In the genomic region with DNA sequence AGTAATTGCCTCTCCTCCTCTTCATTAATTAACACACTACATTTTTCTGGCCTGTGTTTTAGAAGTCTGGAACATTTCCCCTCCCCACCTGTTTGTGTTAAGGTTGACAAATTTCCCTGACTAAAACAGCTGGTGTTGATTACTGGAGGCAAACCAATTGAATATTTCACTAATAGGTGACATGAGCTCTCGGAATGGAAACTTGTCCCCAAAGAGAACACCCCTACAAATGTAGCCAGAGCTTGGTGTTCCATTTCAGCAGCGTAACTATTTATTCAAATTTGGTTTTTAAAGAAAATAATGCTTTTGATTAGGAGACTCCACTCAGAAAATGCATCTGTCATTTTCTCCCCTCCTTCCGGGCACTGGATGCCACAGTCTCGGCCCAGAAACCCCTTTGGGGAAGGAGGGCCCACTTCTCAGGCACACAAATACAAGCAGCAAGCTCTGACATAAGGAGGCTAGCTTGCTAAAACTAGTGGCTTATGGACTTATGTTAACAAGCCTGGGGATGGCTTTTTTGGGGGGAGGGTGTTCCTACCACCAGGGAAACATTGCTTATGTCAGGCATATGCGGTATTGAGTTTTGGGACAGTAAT, we compare ENCODE assay signal across 9 cellular contexts. TPM values are rescaled to one million over a fixed set of nuclear protein-coding genes. Genes with fewer than 3 reads are reported as not detected.
DNase-seq lines count a peak whose midpoint lies in the region; ATAC-seq and TF ChIP-seq lines count a peak whose summit lies in the region.
"Had no signal": no experiment of that assay in that cellular context is flagged by ENCODE, and none has a peak within 500 bp of the region (broad histone marks: within the 10 kb centered on the region; RNA-seq: fewer than 3 reads in every experiment).

No MANE protein-coding gene starts in this region.

- CTCF ChIA-PET in CD4-positive, alpha-beta T cell (lab: Charles Lee), result no interaction called here
- CTCF ChIA-PET in activated CD4-positive, alpha-beta T cell treated with anti-CD3 and anti-CD28 coated beads, Interleukin-2, amount 10 ng/mL, durations not matched to agents 7 days and 5 days (lab: Charles Lee), result interaction anchor here (1.4 kb wide), 1 partner anchor 9 kb away, joined by 4 read pairs; no protein-coding TSS in a partner anchor

- peak overlapping the region; percentile 70 for H3K4me3 Mint-ChIP-seq in CD4-positive, alpha-beta T cell
- no peak overlapping the region for H3K4me3 Mint-ChIP-seq in activated CD4-positive, alpha-beta T cell treated with anti-CD3 and anti-CD28 coated beads, Interleukin-2, amount 10 ng/mL, durations not matched to agents 24 days and 14 days
- H3K4me3 Mint-ChIP-seq in activated CD4-positive, alpha-beta T cell treated with anti-CD3 and anti-CD28 coated beads, Interleukin-2, amount 10 ng/mL, durations not matched to agents 7 days and 5 days, result no peak overlapping the region

- H3K27me3 ChIP-seq in CD4-positive, alpha-beta T cell (ENCODE audit: control insufficient read depth, insufficient read depth, low read length), result peaks cover 66% of the 10 kb centered on the region
- no peaks in the 10 kb centered on the region for H3K27me3 ChIP-seq in SJCRH30

- intact Hi-C loops in CD4-positive, alpha-beta T cell (cut with DNase I, micrococcal nuclease), result no loop called here
- intact Hi-C loops in activated CD4-positive, alpha-beta T cell treated with anti-CD3 and anti-CD28 coated beads, Interleukin-2, amount 10 ng/mL, durations not matched to agents 24 days and 14 days (cut with micrococcal nuclease), result no loop called here

- no peaks in the 10 kb centered on the region for H3K36me3 ChIP-seq in SJCRH30

- no peak for DNase-seq in CD4-positive, alpha-beta T cell
- DNase-seq in SJCRH30 (peak in 1 of 2 experiments; percentile 52), foreskin fibroblast (no peak), retinal pigment epithelial cell (ENCODE audit: low read depth) (no peak), NCI-H187 treated with DMSO at 0.1 percent for 48 hours (lab: John Stamatoyannopoulos, UW) (no peak)
- DNase-seq in activated CD4-positive, alpha-beta T cell treated with anti-CD3 and anti-CD28 coated beads, Interleukin-2, amount 10 ng/mL, durations not matched to agents 24 days and 14 days, result no peak
- DNase-seq in activated CD4-positive, alpha-beta T cell treated with anti-CD3 and anti-CD28 coated beads, Interleukin-2, amount 10 ng/mL, durations not matched to agents 7 days and 5 days, result no peak

- H3K27ac ChIP-seq in CD4-positive, alpha-beta T cell (ENCODE audit: low read depth, low read length), result no peak overlapping the region
- peak overlapping the region; percentile 80 for H3K27ac ChIP-seq in SJCRH30
- H3K27ac ChIP-seq: KMS-11 had no signal

- POLR2A ChIA-PET in CD4-positive, alpha-beta T cell (lab: Charles Lee), result no interaction called here
- POLR2A ChIA-PET in activated CD4-positive, alpha-beta T cell treated with anti-CD3 and anti-CD28 coated beads, Interleukin-2, amount 10 ng/mL, durations not matched to agents 7 days and 5 days (lab: Charles Lee), result no interaction called here

- H3K9me3 ChIP-seq in CD4-positive, alpha-beta T cell (ENCODE audit: control insufficient read depth, low read length), result no peaks in the 10 kb centered on the region
- no peaks in the 10 kb centered on the region for H3K9me3 ChIP-seq in SJCRH30 (replicated peaks)

- H3K9me3 Mint-ChIP-seq in CD4-positive, alpha-beta T cell, result no peaks in the 10 kb centered on the region
- H3K9me3 Mint-ChIP-seq in activated CD4-positive, alpha-beta T cell treated with anti-CD3 and anti-CD28 coated beads, Interleukin-2, amount 10 ng/mL, durations not matched to agents 24 days and 14 days, result no peaks in the 10 kb centered on the region
- no peaks in the 10 kb centered on the region for H3K9me3 Mint-ChIP-seq in activated CD4-positive, alpha-beta T cell treated with anti-CD3 and anti-CD28 coated beads, Interleukin-2, amount 10 ng/mL, durations not matched to agents 7 days and 5 days

- ATAC-seq in CD4-positive, alpha-beta T cell (ENCODE audit: poor library complexity), result no peak
- no peak for ATAC-seq in GM18505 (IDR thresholded peaks at IDR 0.05; ENCODE audit: unreplicated experiment)

- no peaks in the 10 kb centered on the region for H3K36me3 Mint-ChIP-seq in CD4-positive, alpha-beta T cell (ENCODE audit: low read depth)
- peaks cover 1% of the 10 kb centered on the region for H3K36me3 Mint-ChIP-seq in activated CD4-positive, alpha-beta T cell treated with anti-CD3 and anti-CD28 coated beads, Interleukin-2, amount 10 ng/mL, durations not matched to agents 24 days and 14 days (ENCODE audit: low read depth)
- no peaks in the 10 kb centered on the region for H3K36me3 Mint-ChIP-seq in activated CD4-positive, alpha-beta T cell treated with anti-CD3 and anti-CD28 coated beads, Interleukin-2, amount 10 ng/mL, durations not matched to agents 7 days and 5 days (ENCODE audit: low read depth)

- H3K4me3 ChIP-seq in SJCRH30 (peak overlapping the region; percentile 85), foreskin fibroblast (ENCODE audit: low read depth in 1 of 2, low read length in 2 of 2) (peak overlapping the region; percentile 89 to 90), retinal pigment epithelial cell (ENCODE audit: low read length) (peak overlapping the region; percentile 92)

- TF ChIP-seq POLR2A in GM18505 (IDR thresholded peaks at IDR 0.05; ENCODE audit: borderline replicate concordance, extremely low read depth, insufficient read depth, insufficient read length), result no peak

- peaks cover 6% of the 10 kb centered on the region for H3K4me1 ChIP-seq in SJCRH30

- peaks cover 13% of the 10 kb centered on the region for H3K4me1 Mint-ChIP-seq in CD4-positive, alpha-beta T cell (ENCODE audit: low read depth)
- H3K4me1 Mint-ChIP-seq in activated CD4-positive, alpha-beta T cell treated with anti-CD3 and anti-CD28 coated beads, Interleukin-2, amount 10 ng/mL, durations not matched to agents 24 days and 14 days, result peaks cover 10% of the 10 kb centered on the region
- H3K4me1 Mint-ChIP-seq in activated CD4-positive, alpha-beta T cell treated with anti-CD3 and anti-CD28 coated beads, Interleukin-2, amount 10 ng/mL, durations not matched to agents 7 days and 5 days, result peaks cover 9% of the 10 kb centered on the region

- H3K27me3 Mint-ChIP-seq in CD4-positive, alpha-beta T cell, result peaks cover 84% of the 10 kb centered on the region
- peaks cover 67% of the 10 kb centered on the region for H3K27me3 Mint-ChIP-seq in activated CD4-positive, alpha-beta T cell treated with anti-CD3 and anti-CD28 coated beads, Interleukin-2, amount 10 ng/mL, durations not matched to agents 24 days and 14 days
- peaks cover 82% of the 10 kb centered on the region for H3K27me3 Mint-ChIP-seq in activated CD4-positive, alpha-beta T cell treated with anti-CD3 and anti-CD28 coated beads, Interleukin-2, amount 10 ng/mL, durations not matched to agents 7 days and 5 days

- TF ChIP-seq CTCF in CD4-positive, alpha-beta T cell (IDR thresholded peaks at IDR 0.05), result no peak
- TF ChIP-seq CTCF in foreskin fibroblast (IDR thresholded peaks at IDR 0.05; ENCODE audit: low read depth, low read length) (no peak), retinal pigment epithelial cell (conservative IDR thresholded peaks at IDR 0.05; ENCODE audit: low read depth, low read length) (no peak)

- no peak overlapping the region for H3K27ac Mint-ChIP-seq in CD4-positive, alpha-beta T cell
- H3K27ac Mint-ChIP-seq in activated CD4-positive, alpha-beta T cell treated with anti-CD3 and anti-CD28 coated beads, Interleukin-2, amount 10 ng/mL, durations not matched to agents 24 days and 14 days, result no peak overlapping the region
- no peak overlapping the region for H3K27ac Mint-ChIP-seq in activated CD4-positive, alpha-beta T cell treated with anti-CD3 and anti-CD28 coated beads, Interleukin-2, amount 10 ng/mL, durations not matched to agents 7 days and 5 days

RNA-seq across cellular contexts. Expression of gene RNF150, which starts 2.2 kb away (rescaled TPM):
- total RNA-seq in CD4-positive, alpha-beta T cell, result not detected
- total RNA-seq in SJCRH30 (2014; rRNA removed; shearing (Covaris generic)), result 22.2 and 23.4 TPM in 2 replicates
- 0.02 TPM in 1 of 2 replicates, not detected in the other for total RNA-seq in activated CD4-positive, alpha-beta T cell treated with anti-CD3 and anti-CD28 coated beads, Interleukin-2, amount 10 ng/mL, durations not matched to agents 24 days and 14 days
- total RNA-seq in activated CD4-positive, alpha-beta T cell treated with anti-CD3 and anti-CD28 coated beads, Interleukin-2, amount 10 ng/mL, durations not matched to agents 7 days and 5 days, result under 1 TPM in 1 of 2 experiments, not detected in 1; 0.02 TPM

Comparison
In these comparisons a context has a peak if more than half of its experiments do, and no peak if none do; other contexts are left out.
1. RNA of gene RNF150, which starts 2.2 kb away (total RNA-seq): 22.2 to 23.4 TPM in SJCRH30; 0.02 TPM in activated CD4-positive, alpha-beta T cell treated with anti-CD3 and anti-CD28 coated beads, Interleukin-2, amount 10 ng/mL, durations not matched to agents 7 days and 5 days, not detected in CD4-positive, alpha-beta T cell and 0.02 TPM in activated CD4-positive, alpha-beta T cell treated with anti-CD3 and anti-CD28 coated beads, Interleukin-2, amount 10 ng/mL, durations not matched to agents 24 days and 14 days; every median in the first group is over 10 times any median in the second.
2. Peak in every context shown above with its lines, with median percentiles within 50 percentile points of each other: H3K4me3 ChIP-seq.